Comparison of ENCODE assay signal across 11 cellular contexts in genomic region chr14:54133896-54134295, GRCh38.
DNase-seq lines count a peak whose midpoint lies in the region; ATAC-seq and TF ChIP-seq lines count a peak whose summit lies in the region.
"Had no signal": no experiment of that assay in that cellular context is flagged by ENCODE, and none has a peak within 500 bp of the region (broad histone marks: within the 10 kb centered on the region; RNA-seq: fewer than 3 reads in every experiment).

No MANE protein-coding gene starts in this region.

- H3K27me3 Mint-ChIP-seq in osteocyte (ENCODE audit: unreplicated experiment) = no peaks in the 10 kb centered on the region

- H3K36me3 Mint-ChIP-seq in osteocyte (ENCODE audit: unreplicated experiment) = no peaks in the 10 kb centered on the region

- BruUV-seq in A673 (replicated peaks; lab: Mats Ljungman, UMichigan) = no TSS peak

- H3K4me3 Mint-ChIP-seq in osteocyte (ENCODE audit: unreplicated experiment) = no peak overlapping the region
- H3K4me3 Mint-ChIP-seq: activated naive CD4-positive, alpha-beta T cell treated with anti-CD3 and anti-CD28 coated beads for 36 hours had no signal

- no peak overlapping the region for H3K4me3 ChIP-seq in epithelial cell of proximal tubule (ENCODE audit: low read depth, low read length)
- no peak overlapping the region for H3K4me3 ChIP-seq in lung
- H3K4me3 ChIP-seq in A673 (ENCODE audit: low read depth, low read length, poor library complexity, severe bottlenecking) = no peak overlapping the region
- H3K4me3 ChIP-seq: uterus had no signal

- peaks cover 8% of the 10 kb centered on the region for H3K9me3 Mint-ChIP-seq in osteocyte (ENCODE audit: unreplicated experiment)
- H3K9me3 Mint-ChIP-seq: activated naive CD4-positive, alpha-beta T cell treated with anti-CD3 and anti-CD28 coated beads for 36 hours had no signal

- peaks cover 12% of the 10 kb centered on the region for H3K4me1 Mint-ChIP-seq in osteocyte (ENCODE audit: unreplicated experiment)

- no peak overlapping the region for H3K27ac ChIP-seq in lung (ENCODE audit: low read depth in 1 of 2, low read length in 1 of 2)
- H3K27ac ChIP-seq in A673 (ENCODE audit: low read depth, low read length, poor library complexity, severe bottlenecking) = no peak overlapping the region
- H3K27ac ChIP-seq: uterus had no signal

- peak; percentile 62 for ATAC-seq in lung (ENCODE audit: insufficient read depth, low FRiP score)

- H3K9me3 ChIP-seq in lung (ENCODE audit: control insufficient read depth in 2 of 2, insufficient read depth in 1 of 2, low read length in 1 of 2) (peaks cover 0 to 3% of the 10 kb centered on the region in 2 donors), A673 (ENCODE audit: low read depth, low read length, poor library complexity, severe bottlenecking) (no peaks in the 10 kb centered on the region)
- H3K9me3 ChIP-seq: uterus had no signal

- no peak overlapping the region for H3K27ac Mint-ChIP-seq in osteocyte (ENCODE audit: unreplicated experiment)
- H3K27ac Mint-ChIP-seq: activated naive CD4-positive, alpha-beta T cell treated with anti-CD3 and anti-CD28 coated beads for 36 hours had no signal

- CTCF ChIA-PET in A673 (lab: Charles Lee) = interaction anchor here (0.6 kb wide), 1 partner anchor 41 kb away, joined by 3 read pairs; no protein-coding TSS in a partner anchor

- intact Hi-C loops in A673 (cut with micrococcal nuclease; ENCODE audit: unreplicated experiment) = no loop called here

- no peaks in the 10 kb centered on the region for H3K4me1 ChIP-seq in lung (ENCODE audit: control insufficient read depth in 2 of 2, insufficient read depth in 2 of 2, low read length in 2 of 2)
- H3K4me1 ChIP-seq in A673 (ENCODE audit: insufficient read depth, low read length, poor library complexity, severe bottlenecking) = no peaks in the 10 kb centered on the region
- H3K4me1 ChIP-seq: uterus had no signal

- DNase-seq in Daoy (ENCODE audit: low read depth) (peak; percentile 13), NCI-H226 (peak; percentile 86), epithelial cell of proximal tubule (ENCODE audit: low read depth) (peak; percentile 92), lung (ENCODE audit: low spot score) (peak; percentile 29), COR-L47 (lab: John Stamatoyannopoulos, UW) (no peak), osteocyte (ENCODE audit: extremely low spot score, unreplicated experiment) (no peak), A673 (ENCODE audit: low spot score) (no peak)
- DNase-seq in NK-92 treated with Interleukin-12 subunit alpha and Interleukin-12 subunit beta, amount 100 ng/mL, for 24 hours (lab: John Stamatoyannopoulos, UW) = no peak
- DNase-seq: activated naive CD4-positive, alpha-beta T cell treated with anti-CD3 and anti-CD28 coated beads for 36 hours; erythroblast; uterus had no signal

- no peaks in the 10 kb centered on the region for H3K36me3 ChIP-seq in lung (ENCODE audit: control insufficient read depth in 2 of 2, insufficient read depth in 2 of 2, low read length in 2 of 2)
- H3K36me3 ChIP-seq in A673 (ENCODE audit: insufficient read depth, low read length, poor library complexity, severe bottlenecking) = no peaks in the 10 kb centered on the region
- H3K36me3 ChIP-seq: uterus had no signal

- no peak for TF ChIP-seq CTCF in epithelial cell of proximal tubule (conservative IDR thresholded peaks at IDR 0.05; ENCODE audit: low read depth, low read length)
- no peak for TF ChIP-seq CTCF in lung (IDR thresholded peaks at IDR 0.05; ENCODE audit: control extremely low read depth, extremely low read depth)
- no peak for TF ChIP-seq CTCF in osteocyte (IDR thresholded peaks at IDR 0.05)
- TF ChIP-seq CTCF in A673 (conservative IDR thresholded peaks at IDR 0.05; ENCODE audit: low read depth, low read length) = no peak

- H3K27me3 ChIP-seq in lung (ENCODE audit: control insufficient read depth, insufficient read depth) (no peaks in the 10 kb centered on the region), A673 (replicated peaks; ENCODE audit: insufficient read depth, low read depth, low read length, poor library complexity) (no peaks in the 10 kb centered on the region)
- H3K27me3 ChIP-seq: uterus had no signal

- POLR2A ChIA-PET in A673 (lab: Charles Lee; ENCODE audit: low non-redundant PET) = interaction anchor here (0.5 kb wide), 1 partner anchor 11 kb away, joined by 3 read pairs; no protein-coding TSS in a partner anchor

- 62 to 79% methylated on average over 3 of the region's 3 CpGs for WGBS in lung, 2 donors

Comparison
In these comparisons a context has a peak if more than half of its experiments do, and no peak if none do; other contexts are left out.
1. DNase-seq: peak in Daoy (single experiment), NCI-H226 (single experiment), epithelial cell of proximal tubule (single experiment) and lung (single experiment); none in COR-L47 (single experiment), osteocyte (single experiment), NK-92 treated with Interleukin-12 subunit alpha and Interleukin-12 subunit beta, amount 100 ng/mL, for 24 hours (single experiment) and A673 (single experiment).